ENCODE assay signal across 18 cellular contexts in the genomic region with DNA sequence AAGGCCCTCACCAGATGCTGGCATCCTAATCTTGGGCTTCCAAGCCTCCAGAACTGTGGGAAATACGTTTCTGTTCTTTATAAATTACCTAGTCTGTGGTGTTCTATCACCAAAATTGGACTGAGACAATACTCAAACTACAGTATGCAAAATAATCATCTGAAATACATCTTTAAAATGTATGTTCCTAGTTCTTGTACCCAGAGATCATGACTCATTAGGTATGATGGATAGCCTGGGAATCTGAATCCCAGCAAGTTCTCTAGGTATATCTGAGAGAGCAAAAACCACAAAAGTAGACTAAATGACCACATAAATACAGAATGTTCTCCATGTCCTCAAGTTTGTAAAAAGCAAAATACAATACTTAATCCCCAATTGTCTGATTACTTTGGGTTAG.
A peak's percentile ranks its signal among the peaks of the same experiment; 100 is the strongest.
DNase-seq lines count a peak whose midpoint lies in the region; ATAC-seq and TF ChIP-seq lines count a peak whose summit lies in the region.
"Had no signal": no experiment of that assay in that cellular context is flagged by ENCODE, and none has a peak within 500 bp of the region (broad histone marks: within the 10 kb centered on the region; RNA-seq: fewer than 3 reads in every experiment).

No MANE protein-coding gene starts in this region.

- H3K4me3 Mint-ChIP-seq in activated T-helper 1 cell treated with anti-CD3 and anti-CD28 coated beads, Interleukin-12 subunit alpha, Interleukin-12 subunit beta, Interleukin-2, Interleukin-4 antibody, amounts not matched to agents 30 ng/mL and 10 ng/mL and 1 ng/mL, durations not matched to agents 14 hours and 24 hours and 36 hours, result no peak overlapping the region
- H3K4me3 Mint-ChIP-seq: CD8-positive, alpha-beta memory T cell had no signal

- H3K9me3 ChIP-seq in prostate gland, result no peaks in the 10 kb centered on the region

- ATAC-seq in esophagus mucosa, result no peak

- H3K27me3 ChIP-seq in prostate gland (replicated peaks; ENCODE audit: insufficient read depth), result no peaks in the 10 kb centered on the region
- H3K27me3 ChIP-seq: BLaER1 treated with 17β-estradiol and CSF1 and Interleukin-3, amounts not matched to agents 10 nM and 100 nM had no signal

- H3K27ac ChIP-seq in prostate gland, result no peak overlapping the region
- H3K27ac ChIP-seq: BLaER1 treated with 17β-estradiol and CSF1 and Interleukin-3, amounts not matched to agents 10 nM and 100 nM had no signal

- peaks cover 2% of the 10 kb centered on the region for H3K27me3 Mint-ChIP-seq in activated T-helper 1 cell treated with anti-CD3 and anti-CD28 coated beads, Interleukin-12 subunit alpha, Interleukin-12 subunit beta, Interleukin-2, Interleukin-4 antibody, amounts not matched to agents 30 ng/mL and 10 ng/mL and 1 ng/mL, durations not matched to agents 14 hours and 24 hours and 36 hours (ENCODE audit: insufficient read depth)

- H3K4me3 ChIP-seq in fibroblast of the aortic adventitia (ENCODE audit: low read depth, low read length), result no peak overlapping the region
- H3K4me3 ChIP-seq in prostate gland, result no peak overlapping the region
- H3K4me3 ChIP-seq: BLaER1 treated with 17β-estradiol and CSF1 and Interleukin-3, amounts not matched to agents 10 nM and 100 nM had no signal

- TF ChIP-seq POLR2A in erythroblast (IDR thresholded peaks at IDR 0.05; ENCODE audit: low read length), result no peak
- TF ChIP-seq POLR2A in prostate gland (IDR thresholded peaks at IDR 0.05), result no peak

- no peaks in the 10 kb centered on the region for H3K9me3 Mint-ChIP-seq in activated T-helper 1 cell treated with anti-CD3 and anti-CD28 coated beads, Interleukin-12 subunit alpha, Interleukin-12 subunit beta, Interleukin-2, Interleukin-4 antibody, amounts not matched to agents 30 ng/mL and 10 ng/mL and 1 ng/mL, durations not matched to agents 14 hours and 24 hours and 36 hours
- H3K9me3 Mint-ChIP-seq: CD8-positive, alpha-beta memory T cell had no signal

- WGBS in prostate gland, result 50% methylated on average over 1 of the region's 1 CpG

- H3K4me1 Mint-ChIP-seq in activated T-helper 1 cell treated with anti-CD3 and anti-CD28 coated beads, Interleukin-12 subunit alpha, Interleukin-12 subunit beta, Interleukin-2, Interleukin-4 antibody, amounts not matched to agents 30 ng/mL and 10 ng/mL and 1 ng/mL, durations not matched to agents 14 hours and 24 hours and 36 hours (ENCODE audit: low read depth), result no peaks in the 10 kb centered on the region
- H3K4me1 Mint-ChIP-seq: CD8-positive, alpha-beta memory T cell had no signal

- no peaks in the 10 kb centered on the region for H3K4me1 ChIP-seq in prostate gland (replicated peaks)
- H3K4me1 ChIP-seq: BLaER1 treated with 17β-estradiol and CSF1 and Interleukin-3, amounts not matched to agents 10 nM and 100 nM had no signal

- H3K27ac Mint-ChIP-seq in activated T-helper 1 cell treated with anti-CD3 and anti-CD28 coated beads, Interleukin-12 subunit alpha, Interleukin-12 subunit beta, Interleukin-2, Interleukin-4 antibody, amounts not matched to agents 30 ng/mL and 10 ng/mL and 1 ng/mL, durations not matched to agents 14 hours and 24 hours and 36 hours, result no peak overlapping the region
- H3K27ac Mint-ChIP-seq: CD8-positive, alpha-beta memory T cell had no signal

- H3K36me3 ChIP-seq in prostate gland, result no peaks in the 10 kb centered on the region
- H3K36me3 ChIP-seq: BLaER1 treated with 17β-estradiol and CSF1 and Interleukin-3, amounts not matched to agents 10 nM and 100 nM had no signal

- H3K36me3 Mint-ChIP-seq in activated T-helper 1 cell treated with anti-CD3 and anti-CD28 coated beads, Interleukin-12 subunit alpha, Interleukin-12 subunit beta, Interleukin-2, Interleukin-4 antibody, amounts not matched to agents 30 ng/mL and 10 ng/mL and 1 ng/mL, durations not matched to agents 14 hours and 24 hours and 36 hours (ENCODE audit: low read depth), result no peaks in the 10 kb centered on the region
- H3K36me3 Mint-ChIP-seq: CD8-positive, alpha-beta memory T cell had no signal

- intact Hi-C loops in activated T-helper 1 cell treated with anti-CD3 and anti-CD28 coated beads, Interleukin-12 subunit alpha, Interleukin-12 subunit beta, Interleukin-2, Interleukin-4 antibody, amounts not matched to agents 30 ng/mL and 10 ng/mL and 1 ng/mL, durations not matched to agents 14 hours and 24 hours and 36 hours (cut with micrococcal nuclease), result no loop called here
- intact Hi-C loops in prostate gland (cut with DNase I), result no loop called here

- TF ChIP-seq CTCF in fibroblast of the aortic adventitia (IDR thresholded peaks at IDR 0.05; ENCODE audit: insufficient read depth, low read length) (no peak), prostate gland (IDR thresholded peaks at IDR 0.05) (no peak)

- DNase-seq in A172 (ENCODE audit: low spot score), result peak; percentile 19
- DNase-seq in HT1080 (ENCODE audit: low read depth), result peak; percentile 64
- DNase-seq in amniotic epithelial cell (ENCODE audit: low read depth), result peak; percentile 99
- DNase-seq in fibroblast of the aortic adventitia (ENCODE audit: low read depth), result peak; percentile 22
- DNase-seq in activated T-helper 1 cell treated with anti-CD3 and anti-CD28 coated beads, Interleukin-12 subunit alpha, Interleukin-12 subunit beta, Interleukin-2, Interleukin-4 antibody, amounts not matched to agents 30 ng/mL and 10 ng/mL and 1 ng/mL, durations not matched to agents 14 hours and 24 hours and 36 hours (ENCODE audit: low spot score), result no peak
- no peak for DNase-seq in erythroblast (lab: John Stamatoyannopoulos, UW)
- no peak for DNase-seq in prostate gland (ENCODE audit: low spot score)
- DNase-seq: 8988T; CD8-positive, alpha-beta memory T cell; MV-4-11; NCI-H1417; NCI-H1930; NCI-H748 treated with DMSO at 0.1 percent for 48 hours; OCI-M1; RPMI8226; SIG-M5 had no signal

Comparison
In these comparisons a context has a peak if more than half of its experiments do, and no peak if none do; other contexts are left out.
1. DNase-seq: peak in A172 (single experiment), HT1080 (single experiment), amniotic epithelial cell (single experiment) and fibroblast of the aortic adventitia (single experiment); none in activated T-helper 1 cell treated with anti-CD3 and anti-CD28 coated beads, Interleukin-12 subunit alpha, Interleukin-12 subunit beta, Interleukin-2, Interleukin-4 antibody, amounts not matched to agents 30 ng/mL and 10 ng/mL and 1 ng/mL, durations not matched to agents 14 hours and 24 hours and 36 hours (single experiment), erythroblast (0 of 2) and prostate gland (single experiment).